8 cellular contexts compared by ENCODE assay signal in genomic region chr11:100574894-100575769, GRCh38.
DNase-seq lines count a peak whose midpoint lies in the region; ATAC-seq, FAIRE-seq and TF ChIP-seq lines count a peak whose summit lies in the region.

No MANE protein-coding gene starts in this region.

- CTCF ChIA-PET in K562 (lab: Yijun Ruan, JAX; ENCODE audit: low intra/inter-chr PET ratio), result interaction anchor here (2.2 to 2.9 kb wide), 2 partner anchors 280 to 355 kb away, joined by 16 to 19 read pairs; no protein-coding TSS in a partner anchor

- in situ Hi-C loops in K562 (cut with MboI), result loop anchor here (10.0 kb wide), 1 partner anchor 360 kb away; no protein-coding TSS in a partner anchor

- no TSS peak for BruUV-seq in K562 (replicated peaks; lab: Mats Ljungman, UMichigan)

- TF ChIP-seq EP300 in K562 (IDR thresholded peaks at IDR 0.05; ENCODE audit: low read length), result no peak

- H3K4me3 ChIP-seq in NB4 (ENCODE audit: low read depth, low read length) (no peak overlapping the region), K562 (no peak overlapping the region), lower lobe of right lung (no peak overlapping the region)

- H3K4me1 ChIP-seq in K562 (replicated peaks in 1 of 2; ENCODE audit: control insufficient read depth in 2 of 2, insufficient read depth in 2 of 2, low read length in 2 of 2) (no peaks in the 10 kb centered on the region), lower lobe of right lung (no peaks in the 10 kb centered on the region)

- no peak for FAIRE-seq in K562 (lab: Jason Lieb, UNC)

- intact Hi-C loops in K562 (cut with micrococcal nuclease) (loop anchor here (5.0 to 10.0 kb wide), 3 partner anchors 107 to 1430 kb away; no protein-coding TSS in a partner anchor), lower lobe of right lung (cut with DNase I) (loop anchor here (10.0 kb wide), 2 partner anchors 280 to 360 kb away; no protein-coding TSS in a partner anchor)

- WGBS in K562 (ENCODE audit: insufficient coverage, low coverage, missing lambda C conversion rate), result 0% methylated on average over 1 of the region's 1 CpG

- no peaks in the 10 kb centered on the region for H3K36me3 ChIP-seq in K562 (ENCODE audit: control insufficient read depth, insufficient read depth, low read length)
- H3K36me3 ChIP-seq in lower lobe of right lung, result no peaks in the 10 kb centered on the region

- H3K27ac ChIP-seq in K562 (ENCODE audit: extremely low read depth, low read depth, low read length) (no peak overlapping the region), lower lobe of right lung (no peak overlapping the region)

- H2AFZ ChIP-seq in K562 (ENCODE audit: low read depth, low read length), result no peak overlapping the region

- TF ChIP-seq CTCF in NB4 (IDR thresholded peaks at IDR 0.05; ENCODE audit: low read depth, low read length) (no peak), K562 (IDR thresholded peaks at IDR 0.05 in 2 of 3, conservative IDR thresholded peaks at IDR 0.05 in 1 of 3; ENCODE audit: insufficient read depth in 2 of 3, low read depth in 1 of 3, low read length in 3 of 3) (peak in 1 of 3 experiments; percentile 40; a peak in 2 of 6 replicates), lower lobe of right lung (IDR thresholded peaks at IDR 0.05) (peak; percentile 36)

- H3K27me3 ChIP-seq in K562 (ENCODE audit: control insufficient read depth in 2 of 2, insufficient read depth in 2 of 2, low read length in 2 of 2), result no peaks in the 10 kb centered on the region
- H3K27me3 ChIP-seq in lower lobe of right lung (ENCODE audit: low read depth), result no peaks in the 10 kb centered on the region

- H4K20me1 ChIP-seq in K562 (replicated peaks; ENCODE audit: control insufficient read depth, insufficient read depth, low read length), result no peaks in the 10 kb centered on the region

- peak; percentile 1 for DNase-seq in DMS114 treated with DMSO at 0.1 percent for 48 hours (lab: John Stamatoyannopoulos, UW; ENCODE audit: unreplicated experiment)
- DNase-seq in NB4 (ENCODE audit: low read depth), result peak; percentile 33
- peak in 1 of 4 experiments; percentile 14 for DNase-seq in K562 (ENCODE audit: extremely low read depth in 1 of 4, low spot score in 3 of 4)
- DNase-seq in lower lobe of right lung, result no peak
- no peak for DNase-seq in central memory CD4-positive, alpha-beta T cell
- no peak for DNase-seq in amygdala (lab: John Stamatoyannopoulos, UW)
- no peak for DNase-seq in RPMI8226
- DNase-seq in T-helper 9 cell, result no peak

- POLR2A ChIA-PET in K562 (lab: Yijun Ruan, JAX), result no interaction called here

- H3K9ac ChIP-seq in K562 (ENCODE audit: insufficient read depth in 1 of 2, low read depth in 2 of 2, low read length in 2 of 2), result no peak overlapping the region

- TF ChIP-seq POLR2A in NB4 (IDR thresholded peaks at IDR 0.05; ENCODE audit: extremely low read depth, insufficient read length), result no peak
- TF ChIP-seq POLR2A in K562 (conservative IDR thresholded peaks at IDR 0.05), result no peak

- no peaks in the 10 kb centered on the region for H3K79me2 ChIP-seq in K562 (ENCODE audit: control insufficient read depth, insufficient read depth, low read length)

- TF ChIP-seq RAD21 in K562 (CRISPR knock-in tag; conservative IDR thresholded peaks at IDR 0.05 in 1 of 2, IDR thresholded peaks at IDR 0.05 in 1 of 2), result peak; percentile 47 to 49

- H3K9me1 ChIP-seq in K562 (ENCODE audit: control insufficient read depth, insufficient read depth, low read length), result no peaks in the 10 kb centered on the region

- no peak overlapping the region for H3K4me2 ChIP-seq in K562 (ENCODE audit: insufficient read depth, low read length)

- ATAC-seq in K562, result no peak
- ATAC-seq in lower lobe of right lung, result peak in 1 of 2 donors; percentile 47

- H3K9me3 ChIP-seq in K562 (replicated peaks; ENCODE audit: control insufficient read depth, insufficient read depth, low read depth, low read length) (no peaks in the 10 kb centered on the region), lower lobe of right lung (no peaks in the 10 kb centered on the region)

TF ChIP-seq in K562, 482 proteins besides CTCF, POLR2A, EP300 and RAD21:
- TF ChIP-seq SAFB (IDR thresholded peaks at IDR 0.05; ENCODE audit: borderline replicate concordance, low read depth, low read length), result no peak
- TF ChIP-seq KLF6 (CRISPR knock-in tag; IDR thresholded peaks at IDR 0.05; ENCODE audit: borderline replicate concordance), result no peak
- no peak for TF ChIP-seq CEBPZ (IDR thresholded peaks at IDR 0.05; ENCODE audit: borderline replicate concordance, low read depth, low read length)
- TF ChIP-seq BRD9 (IDR thresholded peaks at IDR 0.05; ENCODE audit: low read depth, partially characterized antibody), result no peak
- TF ChIP-seq ETV6 (IDR thresholded peaks at IDR 0.05; ENCODE audit: borderline replicate concordance in 1 of 2, low read depth in 2 of 2, low read length in 1 of 2), result no peak
- no peak for TF ChIP-seq ETV6 (CRISPR knock-in tag; IDR thresholded peaks at IDR 0.05; ENCODE audit: borderline replicate concordance)
- TF ChIP-seq ZNF431 (CRISPR knock-in tag; IDR thresholded peaks at IDR 0.05), result no peak
- TF ChIP-seq MBD2 (IDR thresholded peaks at IDR 0.05; ENCODE audit: borderline replicate concordance, low read depth), result no peak
- no peak for TF ChIP-seq SIN3B (IDR thresholded peaks at IDR 0.05; ENCODE audit: low read depth)
- no peak for TF ChIP-seq ZNF695 (CRISPR knock-in tag; IDR thresholded peaks at IDR 0.05)
- no peak for TF ChIP-seq ZNF766 (CRISPR knock-in tag; conservative IDR thresholded peaks at IDR 0.05)

Comparison
In these comparisons a context has a peak if more than half of its experiments do, and no peak if none do; other contexts are left out.
1. DNase-seq: peak in DMS114 treated with DMSO at 0.1 percent for 48 hours (single experiment) and NB4 (single experiment); none in lower lobe of right lung (single experiment), central memory CD4-positive, alpha-beta T cell (single experiment), amygdala (0 of 56), RPMI8226 (single experiment) and T-helper 9 cell (single experiment).